20 cellular contexts compared by ENCODE assay signal in genomic region chr12:131610181-131610580, GRCh38.
DNase-seq lines count a peak whose midpoint lies in the region; FAIRE-seq and TF ChIP-seq lines count a peak whose summit lies in the region.
"Had no signal": no experiment of that assay in that cellular context is flagged by ENCODE, and none has a peak within 500 bp of the region (broad histone marks: within the 10 kb centered on the region; RNA-seq: fewer than 3 reads in every experiment).

No MANE protein-coding gene starts in this region.

- FAIRE-seq in H1 (lab: Jason Lieb, UNC): no peak
- FAIRE-seq: A549, D721Med, G401.6, GM12891, GM19239 had no signal

- H3K4ac ChIP-seq in H1 (replicated peaks; ENCODE audit: insufficient read length, low read depth, low read length): no peak overlapping the region

- TF ChIP-seq EP300 in H1 (IDR thresholded peaks at IDR 0.05; ENCODE audit: borderline replicate concordance in 1 of 2, low read depth in 2 of 2, low read length in 2 of 2): no peak

- H3K79me2 ChIP-seq in H1 (ENCODE audit: control insufficient read depth in 1 of 2, insufficient read depth in 2 of 2, low read length in 2 of 2) (no peaks in the 10 kb centered on the region), osteoblast (ENCODE audit: insufficient read depth, low read length) (no peaks in the 10 kb centered on the region)

- no peaks in the 10 kb centered on the region for H4K20me1 ChIP-seq in H1 (replicated peaks in 1 of 2; ENCODE audit: control insufficient read depth in 1 of 2, insufficient read depth in 2 of 2, low read length in 2 of 2)
- H4K20me1 ChIP-seq in osteoblast (ENCODE audit: insufficient read depth, low read length): no peaks in the 10 kb centered on the region

- H3K56ac ChIP-seq in H1 (replicated peaks; ENCODE audit: insufficient read length, low read depth, low read length): no peak overlapping the region

- H3K4me2 ChIP-seq in H1 (ENCODE audit: insufficient read depth in 1 of 2, low read depth in 2 of 2, low read length in 2 of 2) (no peak overlapping the region), osteoblast (ENCODE audit: insufficient read depth, low read length) (no peak overlapping the region)
- H3K4me2 ChIP-seq: A549 had no signal

- no peak overlapping the region for H3K18ac ChIP-seq in H1 (ENCODE audit: extremely low read depth, low read length)

- H3K36me3 ChIP-seq in H1 (ENCODE audit: control insufficient read depth in 2 of 4, insufficient read depth in 4 of 4, low read length in 3 of 4): no peaks in the 10 kb centered on the region
- no peaks in the 10 kb centered on the region for H3K36me3 ChIP-seq in osteoblast (ENCODE audit: insufficient read depth, low read length)
- no peaks in the 10 kb centered on the region for H3K36me3 ChIP-seq in spleen
- H3K36me3 ChIP-seq: BLaER1 treated with 17β-estradiol and CSF1 and Interleukin-3, amounts not matched to agents 10 nM and 100 nM had no signal

- 91% methylated on average over 10 of the region's 10 CpGs; no CpG with 5 or more reads in 1 of the 2 experiments for WGBS in H1 (ENCODE audit: extremely low coverage in 1 of 2, insufficient coverage in 1 of 2, insufficient read length in 1 of 2, insufficient replicate concordance in 2 of 2, low coverage in 1 of 2, low lambda C conversion rate in 2 of 2, missing lambda C conversion rate in 1 of 2), 2 experiments
- 86 to 91% (median 87%) methylated on average over 9 to 10 of the region's 10 CpGs for WGBS in spleen, 5 donors

- no peak overlapping the region for H4K5ac ChIP-seq in H1 (ENCODE audit: insufficient read length, low read depth, low read length)

- no peak overlapping the region for H2AK5ac ChIP-seq in H1 (ENCODE audit: low read depth, low read length)

- no peak overlapping the region for H4K8ac ChIP-seq in H1 (ENCODE audit: extremely low read depth, insufficient read depth, low read length)

- H3K9me3 ChIP-seq in H1 (ENCODE audit: insufficient read depth in 2 of 2, low read depth in 1 of 2, low read length in 1 of 2) (no peaks in the 10 kb centered on the region), osteoblast (ENCODE audit: low read depth, low read length) (no peaks in the 10 kb centered on the region), spleen (no peaks in the 10 kb centered on the region)
- H3K9me3 ChIP-seq: A549, Caco-2 had no signal

- H3K4me3 ChIP-seq in H1 (ENCODE audit: extremely low read depth in 1 of 4, insufficient read depth in 2 of 4, low read depth in 3 of 4, low read length in 4 of 4) (no peak overlapping the region), osteoblast (ENCODE audit: insufficient read depth, low read length) (no peak overlapping the region), spleen (no peak overlapping the region)
- H3K4me3 ChIP-seq: A549; BLaER1 treated with 17β-estradiol and CSF1 and Interleukin-3, amounts not matched to agents 10 nM and 100 nM had no signal

- H2BK5ac ChIP-seq in H1 (ENCODE audit: low read depth, low read length): no peak overlapping the region

- no peak for TF ChIP-seq RAD21 in H1 (IDR thresholded peaks at IDR 0.05 in 1 of 2, conservative IDR thresholded peaks at IDR 0.05 in 1 of 2; ENCODE audit: low read depth in 2 of 2, low read length in 2 of 2)

- H3K23me2 ChIP-seq in H1 (ENCODE audit: low read depth, low read length): no peaks in the 10 kb centered on the region

- intact Hi-C loops in spleen (cut with DNase I; ENCODE audit: low total_unique reads): no loop called here

- H3K27ac ChIP-seq in H1 (ENCODE audit: low read depth, low read length): no peak overlapping the region
- H3K27ac ChIP-seq in osteoblast (ENCODE audit: low read depth, low read length): no peak overlapping the region
- H3K27ac ChIP-seq in spleen: no peak overlapping the region
- H3K27ac ChIP-seq: 22Rv1; A549; BLaER1 treated with 17β-estradiol and CSF1 and Interleukin-3, amounts not matched to agents 10 nM and 100 nM; C4-2B had no signal

- no peaks in the 10 kb centered on the region for H3K79me1 ChIP-seq in H1 (ENCODE audit: low read depth, low read length)

- H4K91ac ChIP-seq in H1 (replicated peaks; ENCODE audit: insufficient read length, low read length): no peak overlapping the region

- no peak overlapping the region for H2BK120ac ChIP-seq in H1 (replicated peaks; ENCODE audit: low read depth, low read length)

- POLR2A ChIA-PET in H1 (lab: Charles Lee; ENCODE audit: partially characterized antibody): interaction anchor here (1.1 kb wide), 1 partner anchor 10 kb away, joined by 3 read pairs; no protein-coding TSS in a partner anchor

- no peak overlapping the region for H2BK15ac ChIP-seq in H1 (ENCODE audit: low read length)

- no peak overlapping the region for H2BK20ac ChIP-seq in H1 (ENCODE audit: low read length)

- H2AFZ ChIP-seq in H1 (ENCODE audit: low read length) (no peak overlapping the region), osteoblast (ENCODE audit: low read length) (no peak overlapping the region)

- no peak overlapping the region for H3K23ac ChIP-seq in H1 (ENCODE audit: insufficient read length)

- H3K27me3 ChIP-seq in H1 (replicated peaks in 1 of 4; ENCODE audit: control insufficient read depth in 3 of 4, extremely low read depth in 1 of 4, insufficient read depth in 3 of 4, low read length in 3 of 4) (no peaks in the 10 kb centered on the region; a peak in 1 of 7 replicates), osteoblast (ENCODE audit: insufficient read depth, low read length) (peaks cover 10% of the 10 kb centered on the region), spleen (replicated peaks in 1 of 7) (peaks cover 0 to 27% (median under 1%) of the 10 kb centered on the region in 7 donors)

- no peak overlapping the region for H3K9ac ChIP-seq in H1 (replicated peaks in 1 of 4; ENCODE audit: extremely low read depth in 1 of 4, low read depth in 3 of 4, low read length in 3 of 4)
- H3K9ac ChIP-seq: BLaER1 treated with 17β-estradiol and CSF1 and Interleukin-3, amounts not matched to agents 10 nM and 100 nM had no signal

- CTCF ChIA-PET in H1 (lab: Charles Lee; ENCODE audit: partially characterized antibody): interaction anchor here (0.9 to 1.7 kb wide), 7 partner anchors 12 to 221 kb away, joined by 3 to 5 read pairs (median 4); no protein-coding TSS in a partner anchor

- H3K14ac ChIP-seq in H1 (ENCODE audit: insufficient read length): no peak overlapping the region

- no peaks in the 10 kb centered on the region; a peak in 2 of 7 replicates for H3K4me1 ChIP-seq in H1 (replicated peaks in 1 of 4; ENCODE audit: control insufficient read depth in 3 of 4, insufficient read depth in 4 of 4, low read length in 3 of 4)
- H3K4me1 ChIP-seq in osteoblast (ENCODE audit: insufficient read depth, low read length): no peaks in the 10 kb centered on the region
- peaks cover 0 to 32% (median 22%) of the 10 kb centered on the region in 6 donors for H3K4me1 ChIP-seq in spleen
- H3K4me1 ChIP-seq: A549, Caco-2 had no signal

- peak overlapping the region; percentile 92; the same call in 1 of the 2 replicates for H2BK12ac ChIP-seq in H1 (ENCODE audit: low read depth, low read length)

- TF ChIP-seq POLR2A in H1 (IDR thresholded peaks at IDR 0.05; ENCODE audit: control extremely low read depth in 1 of 2, low read depth in 2 of 2, low read length in 2 of 2) (no peak), spleen (IDR thresholded peaks at IDR 0.05) (no peak)

- TF ChIP-seq CTCF in H1 (IDR thresholded peaks at IDR 0.05; ENCODE audit: control extremely low read depth in 1 of 3, insufficient read depth in 1 of 3, low read depth in 1 of 3, low read length in 3 of 3) (no peak), osteoblast (IDR thresholded peaks at IDR 0.05; ENCODE audit: extremely low read depth, low read depth, low read length) (no peak), spleen (IDR thresholded peaks at IDR 0.05 in 8 of 11, conservative IDR thresholded peaks at IDR 0.05 in 3 of 11) (no peak)

- DNase-seq in H1 (ENCODE audit: low read depth in 1 of 2, low spot score in 2 of 2) (no peak), osteoblast (ENCODE audit: insufficient read length, low spot score, missing footprints) (peak; percentile 58), spleen (peak; percentile 64), NCI-H1105 treated with DMSO at 0.1 percent for 48 hours (lab: John Stamatoyannopoulos, UW) (no peak), NCI-H1930 (lab: John Stamatoyannopoulos, UW) (no peak)
- DNase-seq: AML-193; Caco-2; Calu3; CD4-positive, alpha-beta T cell; CD8-positive, alpha-beta T cell; DMS79 treated with DMSO at 0.1 percent for 48 hours; GF-D8 had no signal

TF ChIP-seq in H1, 55 proteins besides CTCF, POLR2A, EP300 and RAD21 (continues in another document):
- no peak for TF ChIP-seq MAX (IDR thresholded peaks at IDR 0.05)

Comparison
In these comparisons a context has a peak if more than half of its experiments do, and no peak if none do; other contexts are left out.
1. DNase-seq: peak in osteoblast (single experiment) and spleen (single experiment); none in H1 (0 of 2), NCI-H1105 treated with DMSO at 0.1 percent for 48 hours (single experiment) and NCI-H1930 (0 of 2).